In the genomic region with DNA sequence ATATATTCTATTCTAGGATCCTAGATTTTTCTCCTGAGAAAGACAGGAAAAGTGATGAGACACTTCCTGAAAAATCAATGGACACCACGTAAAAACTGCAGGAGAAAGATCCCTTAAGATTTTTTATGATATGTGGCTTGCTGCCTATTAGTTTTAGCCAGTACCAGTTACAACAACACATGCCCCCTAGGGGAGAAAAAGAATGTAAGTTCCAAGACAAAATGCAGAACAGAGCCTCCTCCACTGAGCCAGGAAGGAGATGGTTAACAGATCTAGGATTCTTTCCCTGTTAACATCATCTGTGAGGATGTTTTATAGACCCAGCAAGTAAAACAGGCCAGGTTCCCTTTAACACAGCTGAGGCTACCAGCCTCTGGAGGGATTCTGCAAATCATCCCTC, we compare ENCODE assay signal across 11 cellular contexts.
A peak's percentile ranks its signal among the peaks of the same experiment; 100 is the strongest.
DNase-seq lines count a peak whose midpoint lies in the region; ATAC-seq and TF ChIP-seq lines count a peak whose summit lies in the region.
"Had no signal": no experiment of that assay in that cellular context is flagged by ENCODE, and none has a peak within 500 bp of the region (broad histone marks: within the 10 kb centered on the region; RNA-seq: fewer than 3 reads in every experiment).

No MANE protein-coding gene starts in this region.

- no peak for TF ChIP-seq POLR2A in heart left ventricle (IDR thresholded peaks at IDR 0.05)

- H3K9me3 ChIP-seq in WERI-Rb-1 (ENCODE audit: severe bottlenecking) = peaks cover 4% of the 10 kb centered on the region
- peaks cover 0 to 18% (median 0%) of the 10 kb centered on the region in 12 donors for H3K9me3 ChIP-seq in heart left ventricle
- H3K9me3 ChIP-seq: right lobe of liver had no signal

- H3K27me3 ChIP-seq in WERI-Rb-1 (ENCODE audit: insufficient read depth, low read depth, severe bottlenecking) = no peaks in the 10 kb centered on the region
- no peaks in the 10 kb centered on the region for H3K27me3 ChIP-seq in heart left ventricle
- H3K27me3 ChIP-seq: right lobe of liver had no signal

- H3K4me3 ChIP-seq in WERI-Rb-1 (ENCODE audit: low read depth, low read length) = no peak overlapping the region
- H3K4me3 ChIP-seq in heart left ventricle = no peak overlapping the region
- H3K4me3 ChIP-seq: right lobe of liver had no signal

- DNase-seq in AG20443 (ENCODE audit: low spot score) = peak; percentile 14
- DNase-seq in H4 (ENCODE audit: low spot score) = peak; percentile 9
- no peak for DNase-seq in WERI-Rb-1
- DNase-seq in left kidney (ENCODE audit: low read depth, low spot score) = peak; percentile 30
- DNase-seq in dermis blood vessel endothelial cell = no peak
- DNase-seq in heart left ventricle = no peak
- DNase-seq in substantia nigra (lab: John Stamatoyannopoulos, UW) = no peak
- DNase-seq: activated naive CD4-positive, alpha-beta T cell; kidney; right lobe of liver had no signal

- intact Hi-C loops in heart left ventricle (cut with DNase I) = no loop called here

- ATAC-seq in heart left ventricle (no peak), GM21619 (IDR thresholded peaks at IDR 0.05; ENCODE audit: unreplicated experiment) (no peak)
- ATAC-seq: right lobe of liver had no signal

- H3K27ac ChIP-seq in WERI-Rb-1 (no peak overlapping the region), heart left ventricle (no peak overlapping the region), substantia nigra (ENCODE audit: low read depth, low read length, poor library complexity, severe bottlenecking) (no peak overlapping the region)
- H3K27ac ChIP-seq: right lobe of liver had no signal

- WGBS in heart left ventricle, 4 donors = 36 to 42% (median 36%) methylated on average over 1 of the region's 1 CpG

- no peaks in the 10 kb centered on the region for H3K4me1 ChIP-seq in heart left ventricle
- H3K4me1 ChIP-seq: right lobe of liver had no signal

- H3K36me3 ChIP-seq in WERI-Rb-1 (no peaks in the 10 kb centered on the region), heart left ventricle (no peaks in the 10 kb centered on the region)
- H3K36me3 ChIP-seq: right lobe of liver had no signal

- TF ChIP-seq CTCF in WERI-Rb-1 (IDR thresholded peaks at IDR 0.05; ENCODE audit: low read depth, low read length) (peak; percentile 45), heart left ventricle (IDR thresholded peaks at IDR 0.05) (no peak)

Comparison
In these comparisons a context has a peak if more than half of its experiments do, and no peak if none do; other contexts are left out.
1. DNase-seq: peak in AG20443 (single experiment), H4 (single experiment) and left kidney (single experiment); none in WERI-Rb-1 (single experiment), dermis blood vessel endothelial cell (single experiment), heart left ventricle (0 of 5) and substantia nigra (0 of 49).